Comparison of ENCODE assay signal across 9 cellular contexts in the genomic region with DNA sequence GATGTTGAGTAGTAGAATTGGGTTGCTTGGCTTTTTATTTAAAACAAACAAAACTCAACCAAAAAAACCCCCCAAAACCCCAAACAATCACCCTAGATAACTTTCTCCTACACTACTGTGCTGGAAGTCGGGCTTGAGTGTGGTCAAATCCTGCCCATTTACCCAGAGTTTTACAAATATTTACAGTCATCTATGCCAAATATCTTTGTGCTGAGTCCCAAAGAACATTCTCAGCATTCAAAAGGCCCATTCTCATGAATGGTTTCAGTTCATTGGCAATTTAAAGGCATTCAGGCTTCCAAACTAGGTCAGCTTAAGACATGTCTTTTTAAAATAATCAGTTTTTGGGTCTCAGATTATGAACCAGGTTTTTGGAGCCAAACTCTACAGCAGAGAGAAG. TPM values are rescaled to one million over a fixed set of nuclear protein-coding genes. Genes with fewer than 3 reads are reported as not detected.
DNase-seq lines count a peak whose midpoint lies in the region; ATAC-seq, FAIRE-seq and TF ChIP-seq lines count a peak whose summit lies in the region.
"Had no signal": no experiment of that assay in that cellular context is flagged by ENCODE, and none has a peak within 500 bp of the region (broad histone marks: within the 10 kb centered on the region; RNA-seq: fewer than 3 reads in every experiment).

No MANE protein-coding gene starts in this region.

- H3K27ac ChIP-seq in BLaER1 treated with 17β-estradiol and CSF1 and Interleukin-3, amounts not matched to agents 10 nM and 100 nM = peak overlapping the region in 3 of 11 experiments; percentile 51 to 70 (median 69); a peak in 5 of 22 replicates
- H3K27ac ChIP-seq in OCI-LY7 (ENCODE audit: low read depth, low read length, poor library complexity, severe bottlenecking) = peak overlapping the region; percentile 75
- H3K27ac ChIP-seq in esophagus squamous epithelium = peak overlapping the region; percentile 24 to 90 (median 80)
- peak overlapping the region in 3 of 4 donors; percentile 36 to 88 (median 84) for H3K27ac ChIP-seq in pancreas

- TF ChIP-seq CTCF in OCI-LY7 (conservative IDR thresholded peaks at IDR 0.05; ENCODE audit: low read length) (no peak), esophagus squamous epithelium (IDR thresholded peaks at IDR 0.05) (no peak), pancreas (IDR thresholded peaks at IDR 0.05) (no peak)

- peaks cover 0 to 48% (median 0%) of the 10 kb centered on the region in 11 experiments; a peak in 3 of 22 replicates for H4K20me1 ChIP-seq in BLaER1 treated with 17β-estradiol and CSF1 and Interleukin-3, amounts not matched to agents 10 nM and 100 nM
- peaks cover 20% of the 10 kb centered on the region; the same call in 1 of the 2 replicates for H4K20me1 ChIP-seq in OCI-LY7 (ENCODE audit: insufficient read depth, low read length)

- peak overlapping the region in 4 of 10 experiments; percentile 66 to 83 (median 74); a peak in 7 of 20 replicates for H3K4me3 ChIP-seq in BLaER1 treated with 17β-estradiol and CSF1 and Interleukin-3, amounts not matched to agents 10 nM and 100 nM
- H3K4me3 ChIP-seq in OCI-LY7 (ENCODE audit: low read depth, low read length, poor library complexity, severe bottlenecking) = peak overlapping the region; percentile 98
- peak overlapping the region; percentile 44 to 74 (median 66) for H3K4me3 ChIP-seq in esophagus squamous epithelium
- H3K4me3 ChIP-seq in pancreas = peak overlapping the region in 2 of 4 donors; percentile 43 to 60

- FAIRE-seq in pancreas (lab: Jason Lieb, UNC) = no peak

- H3K9me2 ChIP-seq in OCI-LY7 (ENCODE audit: insufficient read depth, low read length) = no peaks in the 10 kb centered on the region

- peak; percentile 39 to 63 (median 58) for ATAC-seq in pancreas
- no peak for ATAC-seq in HG02642 (IDR thresholded peaks at IDR 0.05; ENCODE audit: poor library complexity, unreplicated experiment)
- ATAC-seq in GM21447 (IDR thresholded peaks at IDR 0.05; ENCODE audit: unreplicated experiment) = no peak
- ATAC-seq in HG03280 (IDR thresholded peaks at IDR 0.05; ENCODE audit: unreplicated experiment) = no peak

- H3K4me2 ChIP-seq in BLaER1 treated with 17β-estradiol and CSF1 and Interleukin-3, amounts not matched to agents 10 nM and 100 nM = peak overlapping the region in 10 of 11 experiments; percentile 81 to 95 (median 92); a peak in 14 of 22 replicates
- peak overlapping the region; percentile 94 for H3K4me2 ChIP-seq in OCI-LY7 (ENCODE audit: low read length)

- TF ChIP-seq POLR2A in esophagus squamous epithelium (IDR thresholded peaks at IDR 0.05) = no peak

- POLR2A ChIA-PET in OCI-LY7 (lab: Charles Lee) = interaction anchor here (0.5 to 7.3 kb wide), 13 partner anchors 11 to 130 kb away, joined by 3 to 160 read pairs (median 4); no protein-coding TSS in a partner anchor

- peaks cover 0 to 38% (median 0%) of the 10 kb centered on the region in 11 experiments; a peak in 4 of 22 replicates for H3K36me3 ChIP-seq in BLaER1 treated with 17β-estradiol and CSF1 and Interleukin-3, amounts not matched to agents 10 nM and 100 nM
- H3K36me3 ChIP-seq in OCI-LY7 (ENCODE audit: insufficient read depth, low read length) = peaks cover 68% of the 10 kb centered on the region
- peaks cover 0 to 3% (median 0%) of the 10 kb centered on the region in 3 donors for H3K36me3 ChIP-seq in esophagus squamous epithelium
- H3K36me3 ChIP-seq in pancreas = no peaks in the 10 kb centered on the region

- H3K27me3 ChIP-seq in BLaER1 treated with 17β-estradiol and CSF1 and Interleukin-3, amounts not matched to agents 10 nM and 100 nM = peaks cover 3 to 36% (median 31%) of the 10 kb centered on the region in 11 experiments; a peak in 20 of 22 replicates
- H3K27me3 ChIP-seq in esophagus squamous epithelium (no peaks in the 10 kb centered on the region), pancreas (no peaks in the 10 kb centered on the region)

- intact Hi-C loops in OCI-LY7 (cut with micrococcal nuclease; ENCODE audit: unreplicated experiment) (no loop called here), esophagus squamous epithelium (cut with DNase I) (no loop called here), pancreas (cut with DNase I) (no loop called here)

- no TSS peak for BruUV-seq in OCI-LY7 (replicated peaks; lab: Mats Ljungman, UMichigan)

- peaks cover 0 to 5% (median 0%) of the 10 kb centered on the region in 11 experiments; a peak in 1 of 22 replicates for H3K9me3 ChIP-seq in BLaER1 treated with 17β-estradiol and CSF1 and Interleukin-3, amounts not matched to agents 10 nM and 100 nM (replicated peaks in 1 of 11)
- H3K9me3 ChIP-seq in OCI-LY7 (ENCODE audit: low read length) (peaks cover 13% of the 10 kb centered on the region; the same call in 1 of the 2 replicates), esophagus squamous epithelium (no peaks in the 10 kb centered on the region), pancreas (no peaks in the 10 kb centered on the region)

- CTCF ChIA-PET in OCI-LY7 (lab: Charles Lee; ENCODE audit: unreplicated experiment) = no interaction called here

- H3K4me1 ChIP-seq in BLaER1 treated with 17β-estradiol and CSF1 and Interleukin-3, amounts not matched to agents 10 nM and 100 nM = peaks cover 13 to 52% (median 20%) of the 10 kb centered on the region in 10 experiments
- peaks cover 60% of the 10 kb centered on the region for H3K4me1 ChIP-seq in OCI-LY7 (ENCODE audit: insufficient read depth, low read length, poor library complexity, severe bottlenecking)
- peaks cover 16 to 60% (median 23%) of the 10 kb centered on the region in 3 donors for H3K4me1 ChIP-seq in esophagus squamous epithelium
- peaks cover 18 to 30% (median 26%) of the 10 kb centered on the region in 3 donors for H3K4me1 ChIP-seq in pancreas

- WGBS in esophagus squamous epithelium, 2 donors = 8 to 10% methylated on average over 1 of the region's 1 CpG
- WGBS in pancreas, 2 donors = 7 to 18% methylated on average over 1 of the region's 1 CpG

- peaks cover 83% of the 10 kb centered on the region for H3K79me2 ChIP-seq in OCI-LY7 (ENCODE audit: insufficient read depth, low read depth, low read length)

- peak overlapping the region in 3 of 11 experiments; percentile 68 to 87 (median 84); a peak in 5 of 22 replicates for H3K9ac ChIP-seq in BLaER1 treated with 17β-estradiol and CSF1 and Interleukin-3, amounts not matched to agents 10 nM and 100 nM

- DNase-seq in OCI-LY7 (ENCODE audit: low spot score) (peak; percentile 20), esophagus squamous epithelium (lab: John Stamatoyannopoulos, UW) (no peak), pancreas (peak in 1 of 6 donors; percentile 24), NCI-H1436 treated with DMSO at 0.1 percent for 48 hours (lab: John Stamatoyannopoulos, UW) (no peak)
- DNase-seq: head of caudate nucleus had no signal

- no peak overlapping the region for H2AFZ ChIP-seq in OCI-LY7 (ENCODE audit: low read length)

RNA-seq across cellular contexts. Expression of gene RNF144B, which starts 1.8 kb away (rescaled TPM):
- total RNA-seq in OCI-LY7 (2014; rRNA removed; shearing (Covaris generic)) = 83.4 and 87.9 TPM in 2 replicates
- total RNA-seq in OCI-LY7 (2022) (151 and 154 TPM in 2 replicates), esophagus squamous epithelium (10 to 100 TPM in 3 of 4 donors, 1 to 10 TPM in 1; 7.6 to 19.0 (median 12.5) TPM), pancreas (10 to 100 TPM in 2 of 6 donors, 1 to 10 TPM in 4; 5.5 to 18.7 (median 8.1) TPM)
- polyA plus RNA-seq in pancreas = 1 to 10 TPM; 1.7 to 2.6 TPM

Comparison
In these comparisons a context has a peak if more than half of its experiments do, and no peak if none do; other contexts are left out.
1. ATAC-seq: peak in pancreas (4 of 4); none in HG02642 (single experiment), GM21447 (single experiment) and HG03280 (single experiment).
2. RNA of gene RNF144B, which starts 1.8 kb away (total RNA-seq): 83.4 to 154 TPM in OCI-LY7; 7.6 to 19.0 TPM in esophagus squamous epithelium and 5.5 to 18.7 TPM in pancreas; every median in the first group is over 4 times any median in the second.